In genomic region chr9:121995997-121996396, GRCh38 we compare ENCODE assay signal across 5 cellular contexts.
"Had no signal": no experiment of that assay in that cellular context is flagged by ENCODE, and none has a peak within 500 bp of the region (broad histone marks: within the 10 kb centered on the region; RNA-seq: fewer than 3 reads in every experiment).

No MANE protein-coding gene starts in this region.

- H3K27me3 Mint-ChIP-seq: IgD-negative memory B cell had no signal

- H3K4me3 Mint-ChIP-seq: IgD-negative memory B cell had no signal

- H3K4me3 ChIP-seq: K562 had no signal

- DNase-seq: IMR-90, KBM-7 had no signal

- H3K9me3 Mint-ChIP-seq: IgD-negative memory B cell had no signal

- H3K27ac Mint-ChIP-seq: IgD-negative memory B cell had no signal

- H3K36me3 Mint-ChIP-seq: IgD-negative memory B cell had no signal

- H3K27ac ChIP-seq: HL-60 had no signal
